ENCODE assay signal across 9 cellular contexts in genomic region chr3:158731525-158731924, GRCh38. TPM values are rescaled to one million over a fixed set of nuclear protein-coding genes. Genes with fewer than 3 reads are reported as not detected.
DNase-seq lines count a peak whose midpoint lies in the region; ATAC-seq, FAIRE-seq and TF ChIP-seq lines count a peak whose summit lies in the region.
"Had no signal": no experiment of that assay in that cellular context is flagged by ENCODE, and none has a peak within 500 bp of the region (broad histone marks: within the 10 kb centered on the region; RNA-seq: fewer than 3 reads in every experiment).

No MANE protein-coding gene starts in this region.

- peak overlapping the region; percentile 60 for H3K4me3 ChIP-seq in DOHH2 (ENCODE audit: low read length)
- H3K4me3 ChIP-seq in fibroblast of villous mesenchyme (ENCODE audit: low read depth, low read length), result peak overlapping the region; percentile 71
- H3K4me3 ChIP-seq in retinal pigment epithelial cell (ENCODE audit: low read length), result peak overlapping the region; percentile 53

- no peaks in the 10 kb centered on the region for H3K79me2 ChIP-seq in DOHH2 (ENCODE audit: control insufficient read depth, low read length)

- no peaks in the 10 kb centered on the region for H4K20me1 ChIP-seq in DOHH2 (ENCODE audit: control insufficient read depth, insufficient read depth, low read depth, low read length)

- H3K9me3 ChIP-seq in DOHH2 (ENCODE audit: control insufficient read depth, insufficient read depth, low read length), result no peaks in the 10 kb centered on the region

- H3K4me2 ChIP-seq in DOHH2 (ENCODE audit: low read length), result peak overlapping the region; percentile 69

- TF ChIP-seq CTCF in DOHH2 (IDR thresholded peaks at IDR 0.05; ENCODE audit: low read depth, low read length, poor library complexity, severe bottlenecking) (no peak), VCaP (conservative IDR thresholded peaks at IDR 0.05) (no peak), fibroblast of villous mesenchyme (IDR thresholded peaks at IDR 0.05; ENCODE audit: insufficient read depth, low read depth, low read length) (no peak), retinal pigment epithelial cell (conservative IDR thresholded peaks at IDR 0.05; ENCODE audit: low read depth, low read length) (no peak)

- H3K36me3 ChIP-seq in DOHH2 (ENCODE audit: control insufficient read depth, low read length), result no peaks in the 10 kb centered on the region

- DNase-seq in fibroblast of villous mesenchyme (ENCODE audit: low read depth), result no peak
- no peak for DNase-seq in retinal pigment epithelial cell (ENCODE audit: low read depth)
- DNase-seq in frontal cortex (ENCODE audit: low spot score in 2 of 2), result no peak
- no peak for DNase-seq in substantia nigra (lab: John Stamatoyannopoulos, UW)
- DNase-seq in iPS-NIHi11 (ENCODE audit: low spot score), result no peak
- DNase-seq: Karpas-422 had no signal

- peaks cover 12% of the 10 kb centered on the region for H3K4me1 ChIP-seq in DOHH2 (ENCODE audit: control insufficient read depth, low read length)

- H3F3A ChIP-seq in DOHH2 (ENCODE audit: control insufficient read depth, insufficient read depth), result no peaks in the 10 kb centered on the region

- no peaks in the 10 kb centered on the region for H3K27me3 ChIP-seq in DOHH2 (ENCODE audit: control insufficient read depth, low read length)

- ATAC-seq in HG03135 (IDR thresholded peaks at IDR 0.05; ENCODE audit: unreplicated experiment), result no peak

- no peaks in the 10 kb centered on the region for H3K9me2 ChIP-seq in DOHH2 (replicated peaks; ENCODE audit: control insufficient read depth, low read length)

- FAIRE-seq in frontal cortex (lab: Jason Lieb, UNC), result no peak

- no peak overlapping the region for H3K27ac ChIP-seq in DOHH2 (ENCODE audit: low read depth, low read length)
- H3K27ac ChIP-seq in VCaP, result peak overlapping the region; percentile 57; the same call in 1 of the 2 replicates
- no peak overlapping the region for H3K27ac ChIP-seq in substantia nigra (ENCODE audit: low read depth, low read length, poor library complexity, severe bottlenecking)

RNA-seq across cellular contexts. Expression of gene RARRES1, which starts 0.7 kb away (rescaled TPM):
- total RNA-seq in fibroblast of villous mesenchyme (6.4 and 8.2 TPM in 2 replicates), frontal cortex (4.5 TPM)

RNA-seq across cellular contexts. Expression of gene LXN, which starts 59.1 kb away (rescaled TPM):
- total RNA-seq in fibroblast of villous mesenchyme, result 32.0 and 50.9 TPM in 2 replicates
- total RNA-seq in frontal cortex, result 7.3 TPM
